In the genomic region with DNA sequence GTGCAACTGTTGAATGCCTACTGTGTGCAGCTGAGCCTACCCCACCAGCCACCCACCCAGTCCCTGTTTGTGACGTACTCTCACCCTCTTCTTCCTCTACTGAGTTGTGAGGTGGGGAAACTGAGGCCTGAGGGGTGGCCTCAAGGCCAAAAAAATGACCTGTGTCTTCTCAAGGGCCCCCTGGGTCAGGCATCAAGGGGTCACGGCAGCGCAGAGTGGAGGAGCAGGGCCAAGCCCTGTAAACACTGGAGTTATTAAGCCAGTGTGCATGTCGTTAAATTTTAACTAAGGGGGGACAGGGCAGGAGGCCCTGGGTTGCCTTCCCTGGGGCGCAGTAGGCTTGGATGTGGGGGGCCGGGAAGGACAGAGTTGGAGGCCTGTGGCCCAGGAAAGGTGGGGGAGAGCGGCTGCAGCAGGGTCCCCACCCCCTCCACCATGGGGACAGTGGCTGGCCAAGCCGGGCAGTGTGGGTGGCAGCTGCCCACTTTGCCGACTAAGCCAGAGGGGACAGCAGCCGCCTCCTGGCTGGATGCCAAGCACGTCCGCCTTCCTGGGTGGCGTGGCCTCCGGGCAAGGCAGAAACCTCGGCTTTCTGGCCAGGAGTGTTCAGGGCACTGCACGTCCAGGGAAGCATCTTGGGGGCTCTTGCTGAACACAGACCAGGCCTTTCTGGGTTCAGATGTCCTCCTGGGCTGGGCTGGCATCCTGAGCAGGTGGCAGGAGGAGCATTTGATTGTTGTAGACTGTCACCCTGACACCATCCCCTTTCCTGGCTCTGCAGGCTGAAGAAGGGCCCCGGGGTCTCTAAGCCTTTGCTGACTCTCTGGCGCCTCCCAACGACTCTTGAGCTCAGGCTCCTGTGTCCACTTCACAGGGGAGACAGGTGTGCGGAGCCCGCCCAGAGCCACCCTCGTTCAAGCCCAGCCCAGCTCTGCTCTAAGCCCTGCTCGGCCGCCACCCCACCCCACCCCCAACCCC, we compare ENCODE assay signal across 8 cellular contexts. TPM values are rescaled to one million over a fixed set of nuclear protein-coding genes. Genes with fewer than 3 reads are reported as not detected.
DNase-seq lines count a peak whose midpoint lies in the region; ATAC-seq and TF ChIP-seq lines count a peak whose summit lies in the region.

No MANE protein-coding gene starts in this region.

- in situ Hi-C loops in GM13977 (cut with MboI; ENCODE audit: low pct_unique_long_range_greater_than_20kb, low sequenced_read_pairs, unreplicated experiment): no loop called here
- in situ Hi-C loops in astrocyte of the spinal cord (cut with HindIII; ENCODE audit: low sequenced_read_pairs): no loop called here

- H3K9me3 ChIP-seq in BE2C: no peaks in the 10 kb centered on the region

- H3K4me1 ChIP-seq in BE2C: peaks cover 6% of the 10 kb centered on the region

- ATAC-seq in GM19023 (IDR thresholded peaks at IDR 0.05; ENCODE audit: unreplicated experiment): no peak
- ATAC-seq in HG02870 (IDR thresholded peaks at IDR 0.05; ENCODE audit: unreplicated experiment): no peak

- peak; percentile 75 for TF ChIP-seq CTCF in BE2C (IDR thresholded peaks at IDR 0.05; ENCODE audit: low read depth, low read length)
- TF ChIP-seq CTCF in GM13977 (IDR thresholded peaks at IDR 0.05; ENCODE audit: extremely low read depth, insufficient read depth, missing control alignments): peak; percentile 62
- peak; percentile 47 for TF ChIP-seq CTCF in astrocyte of the spinal cord (IDR thresholded peaks at IDR 0.05; ENCODE audit: low read depth, low read length)

- DNase-seq in BE2C: peak; percentile 87
- DNase-seq in GM13977 (ENCODE audit: low spot score): peak; percentile 82
- DNase-seq in NCI-H345 treated with DMSO at 0.1 percent for 48 hours (lab: John Stamatoyannopoulos, UW; ENCODE audit: unreplicated experiment): peak; percentile 83
- DNase-seq in astrocyte of the spinal cord (ENCODE audit: low read depth, low spot score): peak; percentile 14
- DNase-seq in medulla oblongata (ENCODE audit: extremely low spot score): peak; percentile 62
- no peak for DNase-seq in OCI-M2 (lab: John Stamatoyannopoulos, UW; ENCODE audit: unreplicated experiment)

- no peaks in the 10 kb centered on the region for H3K36me3 ChIP-seq in BE2C

- no peaks in the 10 kb centered on the region for H3K27me3 ChIP-seq in BE2C

- H3K4me3 ChIP-seq in BE2C (ENCODE audit: low read depth, low read length): peak overlapping the region; percentile 24; the same call in 1 of the 2 replicates
- no peak overlapping the region for H3K4me3 ChIP-seq in astrocyte of the spinal cord (ENCODE audit: low read depth, low read length)

RNA-seq across cellular contexts. Expression of a gene that starts 1.9 kb away (rescaled TPM):
- 8.6 TPM for polyA plus RNA-seq in BE2C (2012; ENCODE audit: insufficient read depth, insufficient read length, low read depth)
